21 cellular contexts compared by ENCODE assay signal in genomic region chr2:191552036-191552435, GRCh38.
DNase-seq lines count a peak whose midpoint lies in the region; ATAC-seq, FAIRE-seq and TF ChIP-seq lines count a peak whose summit lies in the region.
"Had no signal": no experiment of that assay in that cellular context is flagged by ENCODE, and none has a peak within 500 bp of the region (broad histone marks: within the 10 kb centered on the region; RNA-seq: fewer than 3 reads in every experiment).

No MANE protein-coding gene starts in this region.

- H3K27me3 Mint-ChIP-seq in astrocyte (ENCODE audit: low read depth, unreplicated experiment): peaks cover 3% of the 10 kb centered on the region

- no peak for FAIRE-seq in astrocyte (lab: Jason Lieb, UNC)
- FAIRE-seq: GM12891, islet of Langerhans had no signal

- H3K4me1 ChIP-seq in GM23248 (ENCODE audit: insufficient read depth) (peaks cover 3% of the 10 kb centered on the region; the same call in 1 of the 2 replicates), astrocyte (ENCODE audit: insufficient read depth, low read length) (no peaks in the 10 kb centered on the region), osteoblast (ENCODE audit: insufficient read depth, low read length) (no peaks in the 10 kb centered on the region)

- no peaks in the 10 kb centered on the region for H3K9me3 Mint-ChIP-seq in astrocyte (ENCODE audit: unreplicated experiment)
- H3K9me3 Mint-ChIP-seq: activated naive CD8-positive, alpha-beta T cell treated with anti-CD3 and anti-CD28 coated beads, Interleukin-2, amount 50 U/mL, for 24 hours; activated T-helper 2 cell treated with anti-CD3 and anti-CD28 coated beads, Interferon-gamma antibody, Interleukin-2, Interleukin-4, amounts not matched to agents 10 μg/mL and 5 μg/mL and 100 μg/mL, durations not matched to agents 14 hours and 24 hours and 36 hours; naive thymus-derived CD4-positive, alpha-beta T cell had no signal

- WGBS in GM23248 (ENCODE audit: low coverage in 1 of 2, low lambda C conversion rate in 2 of 2, missing lambda C conversion rate in 2 of 2), 2 experiments: 37 to 40% methylated on average over 5 of the region's 5 CpGs

- no peak overlapping the region for H3K4me2 ChIP-seq in GM23248 (ENCODE audit: unreplicated experiment)
- peak overlapping the region; percentile 31 for H3K4me2 ChIP-seq in astrocyte (ENCODE audit: low read length)
- peak overlapping the region; percentile 64 for H3K4me2 ChIP-seq in osteoblast (ENCODE audit: insufficient read depth, low read length)

- no peaks in the 10 kb centered on the region for H3K36me3 Mint-ChIP-seq in astrocyte (ENCODE audit: low read depth, unreplicated experiment)
- H3K36me3 Mint-ChIP-seq: activated CD8-positive, alpha-beta memory T cell treated with anti-CD3 and anti-CD28 coated beads, Interleukin-2, amount 10 ng/mL, durations not matched to agents 7 days and 5 days; naive thymus-derived CD4-positive, alpha-beta T cell had no signal

- H3K27ac ChIP-seq in GM23248 (no peak overlapping the region), astrocyte (ENCODE audit: low read depth, low read length) (no peak overlapping the region), osteoblast (ENCODE audit: low read depth, low read length) (no peak overlapping the region)
- H3K27ac ChIP-seq: esophagus squamous epithelium, heart left ventricle, skin epidermis had no signal

- H3K9me3 ChIP-seq in GM23248 (ENCODE audit: low read depth) (no peaks in the 10 kb centered on the region), astrocyte (ENCODE audit: insufficient read depth, low read depth, low read length) (no peaks in the 10 kb centered on the region), osteoblast (ENCODE audit: low read depth, low read length) (no peaks in the 10 kb centered on the region)
- H3K9me3 ChIP-seq: esophagus squamous epithelium, heart left ventricle had no signal

- TF ChIP-seq CTCF in astrocyte (IDR thresholded peaks at IDR 0.05; ENCODE audit: insufficient read depth, low read depth, low read length) (no peak), osteoblast (IDR thresholded peaks at IDR 0.05; ENCODE audit: extremely low read depth, low read depth, low read length) (no peak)

- no peak overlapping the region for H3K4me3 Mint-ChIP-seq in astrocyte (ENCODE audit: unreplicated experiment)
- H3K4me3 Mint-ChIP-seq: activated CD4-positive, alpha-beta T cell treated with anti-CD3 and anti-CD28 coated beads for 36 hours; activated CD8-positive, alpha-beta memory T cell treated with anti-CD3 and anti-CD28 coated beads, Interleukin-2, amount 10 ng/mL, durations not matched to agents 7 days and 5 days; activated naive CD8-positive, alpha-beta T cell treated with anti-CD3 and anti-CD28 coated beads, Interleukin-2, amount 50 U/mL, for 24 hours; naive thymus-derived CD4-positive, alpha-beta T cell had no signal

- DNase-seq in NCI-H510A treated with DMSO at 0.1 percent for 48 hours (lab: John Stamatoyannopoulos, UW) (peak; percentile 37), NCI-H510A (lab: John Stamatoyannopoulos, UW) (no peak), GM23248 (no peak), astrocyte (ENCODE audit: low read depth) (no peak), osteoblast (ENCODE audit: insufficient read length, low spot score, missing footprints) (no peak), SW 1271 (lab: John Stamatoyannopoulos, UW) (no peak), left colon (no peak)
- DNase-seq: activated CD4-positive, alpha-beta T cell treated with anti-CD3 and anti-CD28 coated beads for 36 hours; activated CD8-positive, alpha-beta memory T cell treated with anti-CD3 and anti-CD28 coated beads, Interleukin-2, amount 10 ng/mL, durations not matched to agents 7 days and 5 days; activated naive CD8-positive, alpha-beta T cell treated with anti-CD3 and anti-CD28 coated beads, Interleukin-2, amount 50 U/mL, for 24 hours; esophagus squamous epithelium; heart left ventricle; mesenchymal stem cell; MV-4-11; naive thymus-derived CD4-positive, alpha-beta T cell; stimulated activated CD4-positive, alpha-beta T cell treated with anti-CD3 and anti-CD28 coated beads, Interleukin-4, amount 100 ng/mL, for 24 hours had no signal

- H3K4me1 Mint-ChIP-seq in astrocyte (ENCODE audit: low read depth, unreplicated experiment): peaks cover 6% of the 10 kb centered on the region

- H2AFZ ChIP-seq in GM23248: peak overlapping the region; percentile 33; the same call in 1 of the 2 replicates
- no peak overlapping the region for H2AFZ ChIP-seq in astrocyte (ENCODE audit: low read depth, low read length)
- H2AFZ ChIP-seq in osteoblast (ENCODE audit: low read length): peak overlapping the region; percentile 53

- no peaks in the 10 kb centered on the region for H3F3A ChIP-seq in GM23248 (ENCODE audit: insufficient read depth)

- in situ Hi-C loops in GM23248 (cut with MboI): loop anchor here (25.0 kb wide), 2 partner anchors 260 to 735 kb away; no protein-coding TSS in a partner anchor

- intact Hi-C loops in left colon (cut with DNase I, micrococcal nuclease): loop anchor here in 1 of 2 donors (5.0 kb wide), 1 partner anchor 610 kb away; no protein-coding TSS in a partner anchor

- ATAC-seq in HG03442 (IDR thresholded peaks at IDR 0.05; ENCODE audit: unreplicated experiment): no peak
- no peak for ATAC-seq in left colon
- ATAC-seq: activated CD4-positive, alpha-beta T cell treated with anti-CD3 and anti-CD28 coated beads for 36 hours; activated CD8-positive, alpha-beta memory T cell treated with anti-CD3 and anti-CD28 coated beads, Interleukin-2, amount 10 ng/mL, durations not matched to agents 7 days and 5 days; activated naive CD8-positive, alpha-beta T cell treated with anti-CD3 and anti-CD28 coated beads, Interleukin-2, amount 50 U/mL, for 24 hours; heart left ventricle; naive thymus-derived CD4-positive, alpha-beta T cell had no signal

- H3K79me2 ChIP-seq in GM23248 (ENCODE audit: insufficient read depth) (no peaks in the 10 kb centered on the region), astrocyte (ENCODE audit: insufficient read depth, low read length) (no peaks in the 10 kb centered on the region), osteoblast (ENCODE audit: insufficient read depth, low read length) (no peaks in the 10 kb centered on the region)

- H3K27ac Mint-ChIP-seq in astrocyte (ENCODE audit: unreplicated experiment): no peak overlapping the region
- H3K27ac Mint-ChIP-seq: activated CD4-positive, alpha-beta T cell treated with anti-CD3 and anti-CD28 coated beads for 36 hours; activated CD8-positive, alpha-beta memory T cell treated with anti-CD3 and anti-CD28 coated beads, Interleukin-2, amount 10 ng/mL, durations not matched to agents 7 days and 5 days; activated naive CD8-positive, alpha-beta T cell treated with anti-CD3 and anti-CD28 coated beads, Interleukin-2, amount 50 U/mL, for 24 hours; activated T-helper 2 cell treated with anti-CD3 and anti-CD28 coated beads, Interferon-gamma antibody, Interleukin-2, Interleukin-4, amounts not matched to agents 10 μg/mL and 5 μg/mL and 100 μg/mL, durations not matched to agents 14 hours and 24 hours and 36 hours; naive thymus-derived CD4-positive, alpha-beta T cell had no signal

- H3K9me2 ChIP-seq in GM23248 (ENCODE audit: insufficient read depth): no peaks in the 10 kb centered on the region

- H3K9ac ChIP-seq in GM23248 (no peak overlapping the region), astrocyte (ENCODE audit: low read length) (no peak overlapping the region)

- no peaks in the 10 kb centered on the region for H3K36me3 ChIP-seq in GM23248 (ENCODE audit: low read depth)
- no peaks in the 10 kb centered on the region for H3K36me3 ChIP-seq in astrocyte (ENCODE audit: insufficient read depth, low read length)
- no peaks in the 10 kb centered on the region for H3K36me3 ChIP-seq in osteoblast (ENCODE audit: insufficient read depth, low read length)
- H3K36me3 ChIP-seq: esophagus squamous epithelium, heart left ventricle had no signal

- H3K27me3 ChIP-seq in GM23248 (replicated peaks; ENCODE audit: insufficient read depth) (no peaks in the 10 kb centered on the region), astrocyte (ENCODE audit: insufficient read depth, low read length) (no peaks in the 10 kb centered on the region), osteoblast (ENCODE audit: insufficient read depth, low read length) (no peaks in the 10 kb centered on the region)

- 0 out of 2 replicates have a peak overlapping the region, but pooled peaks have one; percentile 29 for H3K4me3 ChIP-seq in GM23248
- H3K4me3 ChIP-seq in astrocyte (ENCODE audit: insufficient read depth, low read depth, low read length): no peak overlapping the region
- H3K4me3 ChIP-seq in osteoblast (ENCODE audit: insufficient read depth, low read length): peak overlapping the region; percentile 65
- H3K4me3 ChIP-seq: heart left ventricle, skin epidermis had no signal

- H4K20me1 ChIP-seq in GM23248 (ENCODE audit: insufficient read depth): no peaks in the 10 kb centered on the region
- no peaks in the 10 kb centered on the region for H4K20me1 ChIP-seq in astrocyte (ENCODE audit: insufficient read depth, low read length)
- no peaks in the 10 kb centered on the region for H4K20me1 ChIP-seq in osteoblast (ENCODE audit: insufficient read depth, low read length)
